Comparison of ENCODE assay signal across 10 cellular contexts in genomic region chr7:128737867-128738390, GRCh38. TPM values are rescaled to one million over a fixed set of nuclear protein-coding genes. Genes with fewer than 3 reads are reported as not detected.
A peak's percentile ranks its signal among the peaks of the same experiment; 100 is the strongest.
DNase-seq lines count a peak whose midpoint lies in the region; ATAC-seq and TF ChIP-seq lines count a peak whose summit lies in the region.
"Had no signal": no experiment of that assay in that cellular context is flagged by ENCODE, and none has a peak within 500 bp of the region (broad histone marks: within the 10 kb centered on the region; RNA-seq: fewer than 3 reads in every experiment).

No MANE protein-coding gene starts in this region.

- no peak overlapping the region for H3K27ac ChIP-seq in iPS-18a (ENCODE audit: low read length)
- H3K27ac ChIP-seq in tibial artery: peak overlapping the region; percentile 94 to 95

- H3K27me3 ChIP-seq in iPS-18a (ENCODE audit: control insufficient read depth, insufficient read depth, low read length) (peaks cover 9% of the 10 kb centered on the region), tibial artery (no peaks in the 10 kb centered on the region)

- intact Hi-C loops in tibial artery (cut with DNase I; ENCODE audit: low total_unique reads): loop anchor here (10.0 kb wide), 2 partner anchors 127 to 263 kb away; partner anchors contain the start of genes ATP6V1F and METTL2B

- H3K4me1 ChIP-seq in iPS-18a (ENCODE audit: control insufficient read depth, low read depth, low read length) (peaks cover 4% of the 10 kb centered on the region), tibial artery (peaks cover 4 to 36% (median 15%) of the 10 kb centered on the region in 4 donors)

- H3K9me3 Mint-ChIP-seq in activated naive CD4-positive, alpha-beta T cell treated with anti-CD3 and anti-CD28 coated beads, Interleukin-2, amount 50 U/mL, for 24 hours: no peaks in the 10 kb centered on the region
- no peaks in the 10 kb centered on the region for H3K9me3 Mint-ChIP-seq in activated naive CD4-positive, alpha-beta T cell treated with anti-CD3 and anti-CD28 coated beads, Interleukin-2, amount 50 U/mL, for 72 hours
- H3K9me3 Mint-ChIP-seq in WTC11: no peaks in the 10 kb centered on the region

- DNase-seq in activated naive CD4-positive, alpha-beta T cell treated with anti-CD3 and anti-CD28 coated beads, Interleukin-2, amount 50 U/mL, for 72 hours (ENCODE audit: low spot score in 2 of 2): no peak
- no peak for DNase-seq in WTC11 (ENCODE audit: low spot score)
- DNase-seq in tibial artery: no peak
- no peak for DNase-seq in T-helper 9 cell
- no peak for DNase-seq in OCI-M2 (lab: John Stamatoyannopoulos, UW; ENCODE audit: unreplicated experiment)
- DNase-seq in omental fat pad (ENCODE audit: low spot score): no peak

- H3K27me3 Mint-ChIP-seq in activated naive CD4-positive, alpha-beta T cell treated with anti-CD3 and anti-CD28 coated beads, Interleukin-2, amount 50 U/mL, for 24 hours: no peaks in the 10 kb centered on the region
- peaks cover 10% of the 10 kb centered on the region for H3K27me3 Mint-ChIP-seq in WTC11 (ENCODE audit: low read depth)

- peak overlapping the region; percentile 61 for H3K27ac Mint-ChIP-seq in activated naive CD4-positive, alpha-beta T cell treated with anti-CD3 and anti-CD28 coated beads, Interleukin-2, amount 50 U/mL, for 24 hours
- H3K27ac Mint-ChIP-seq in activated naive CD4-positive, alpha-beta T cell treated with anti-CD3 and anti-CD28 coated beads, Interleukin-2, amount 50 U/mL, for 72 hours: peak overlapping the region in 1 of 2 donors; percentile 97
- no peak overlapping the region for H3K27ac Mint-ChIP-seq in WTC11

- no peak for ATAC-seq in activated naive CD4-positive, alpha-beta T cell treated with anti-CD3 and anti-CD28 coated beads, Interleukin-2, amount 50 U/mL, for 72 hours
- ATAC-seq in WTC11 (no peak), omental fat pad (ENCODE audit: low FRiP score) (no peak)

- POLR2A ChIA-PET in WTC11 (lab: Charles Lee): interaction anchor here (0.6 to 1.8 kb wide), 2 partner anchors 94 to 248 kb away, joined by 3 to 6 read pairs; no protein-coding TSS in a partner anchor

- TF ChIP-seq CTCF in WTC11 (IDR thresholded peaks at IDR 0.05) (no peak), tibial artery (IDR thresholded peaks at IDR 0.05) (no peak), omental fat pad (IDR thresholded peaks at IDR 0.05) (no peak)

- H3K36me3 ChIP-seq in iPS-18a (ENCODE audit: control insufficient read depth, low read depth, low read length) (no peaks in the 10 kb centered on the region), tibial artery (no peaks in the 10 kb centered on the region)

- peak overlapping the region; percentile 73 for H3K9ac ChIP-seq in iPS-18a (ENCODE audit: low read length)

- H3K4me3 Mint-ChIP-seq in activated naive CD4-positive, alpha-beta T cell treated with anti-CD3 and anti-CD28 coated beads, Interleukin-2, amount 50 U/mL, for 24 hours: peak overlapping the region; percentile 99
- H3K4me3 Mint-ChIP-seq in WTC11: peak overlapping the region; percentile 98

- H3K36me3 Mint-ChIP-seq in activated naive CD4-positive, alpha-beta T cell treated with anti-CD3 and anti-CD28 coated beads, Interleukin-2, amount 50 U/mL, for 24 hours: no peaks in the 10 kb centered on the region
- peaks cover 6 to 10% of the 10 kb centered on the region in 2 donors for H3K36me3 Mint-ChIP-seq in activated naive CD4-positive, alpha-beta T cell treated with anti-CD3 and anti-CD28 coated beads, Interleukin-2, amount 50 U/mL, for 72 hours
- H3K36me3 Mint-ChIP-seq in WTC11: 0 out of 2 replicates have a peak, but pooled peaks cover 3% of the 10 kb centered on the region

- CTCF ChIA-PET in WTC11 (lab: Charles Lee): interaction anchor here (0.9 to 2.5 kb wide), 4 partner anchors 41 to 357 kb away, joined by 3 to 10 read pairs (median 6); no protein-coding TSS in a partner anchor

- H3K4me1 Mint-ChIP-seq in activated naive CD4-positive, alpha-beta T cell treated with anti-CD3 and anti-CD28 coated beads, Interleukin-2, amount 50 U/mL, for 24 hours: peaks cover 36% of the 10 kb centered on the region
- H3K4me1 Mint-ChIP-seq in WTC11: peaks cover 22% of the 10 kb centered on the region

- no peaks in the 10 kb centered on the region for H3K9me3 ChIP-seq in iPS-18a (ENCODE audit: control insufficient read depth, low read depth, low read length)
- H3K9me3 ChIP-seq in tibial artery: no peaks in the 10 kb centered on the region

- no peak overlapping the region for H3K4me3 ChIP-seq in iPS-18a (ENCODE audit: low read length)
- no peak overlapping the region for H3K4me3 ChIP-seq in tibial artery

TF ChIP-seq in WTC11, 78 proteins besides CTCF, POLR2A, EP300 and RAD21 (continues in another document):
- TF ChIP-seq FOXK1 (CRISPR knock-in tag; IDR thresholded peaks at IDR 0.05) (no peak), ZNF138 (CRISPR knock-in tag; conservative IDR thresholded peaks at IDR 0.05) (no peak), TCF7 (CRISPR knock-in tag; IDR thresholded peaks at IDR 0.05; ENCODE audit: low read depth) (no peak), GRHL2 (CRISPR knock-in tag; IDR thresholded peaks at IDR 0.05; ENCODE audit: insufficient replicate concordance, severe bottlenecking) (no peak), KAT7 (CRISPR knock-in tag; IDR thresholded peaks at IDR 0.05; ENCODE audit: borderline replicate concordance) (no peak), MYBL2 (CRISPR knock-in tag; IDR thresholded peaks at IDR 0.05) (no peak), ZNF219 (CRISPR knock-in tag; IDR thresholded peaks at IDR 0.05; ENCODE audit: borderline replicate concordance) (no peak)
- TF ChIP-seq, protein P1, sequence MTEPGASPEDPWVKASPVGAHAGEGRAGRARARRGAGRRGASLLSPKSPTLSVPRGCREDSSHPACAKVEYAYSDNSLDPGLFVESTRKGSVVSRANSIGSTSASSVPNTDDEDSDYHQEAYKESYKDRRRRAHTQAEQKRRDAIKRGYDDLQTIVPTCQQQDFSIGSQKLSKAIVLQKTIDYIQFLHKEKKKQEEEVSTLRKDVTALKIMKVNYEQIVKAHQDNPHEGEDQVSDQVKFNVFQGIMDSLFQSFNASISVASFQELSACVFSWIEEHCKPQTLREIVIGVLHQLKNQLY (CRISPR knock-in tag; IDR thresholded peaks at IDR 0.05): no peak
- TF ChIP-seq, protein P2, sequence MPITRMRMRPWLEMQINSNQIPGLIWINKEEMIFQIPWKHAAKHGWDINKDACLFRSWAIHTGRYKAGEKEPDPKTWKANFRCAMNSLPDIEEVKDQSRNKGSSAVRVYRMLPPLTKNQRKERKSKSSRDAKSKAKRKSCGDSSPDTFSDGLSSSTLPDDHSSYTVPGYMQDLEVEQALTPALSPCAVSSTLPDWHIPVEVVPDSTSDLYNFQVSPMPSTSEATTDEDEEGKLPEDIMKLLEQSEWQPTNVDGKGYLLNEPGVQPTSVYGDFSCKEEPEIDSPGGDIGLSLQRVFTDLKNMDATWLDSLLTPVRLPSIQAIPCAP (CRISPR knock-in tag; IDR thresholded peaks at IDR 0.05): no peak
- TF ChIP-seq, protein P3, sequence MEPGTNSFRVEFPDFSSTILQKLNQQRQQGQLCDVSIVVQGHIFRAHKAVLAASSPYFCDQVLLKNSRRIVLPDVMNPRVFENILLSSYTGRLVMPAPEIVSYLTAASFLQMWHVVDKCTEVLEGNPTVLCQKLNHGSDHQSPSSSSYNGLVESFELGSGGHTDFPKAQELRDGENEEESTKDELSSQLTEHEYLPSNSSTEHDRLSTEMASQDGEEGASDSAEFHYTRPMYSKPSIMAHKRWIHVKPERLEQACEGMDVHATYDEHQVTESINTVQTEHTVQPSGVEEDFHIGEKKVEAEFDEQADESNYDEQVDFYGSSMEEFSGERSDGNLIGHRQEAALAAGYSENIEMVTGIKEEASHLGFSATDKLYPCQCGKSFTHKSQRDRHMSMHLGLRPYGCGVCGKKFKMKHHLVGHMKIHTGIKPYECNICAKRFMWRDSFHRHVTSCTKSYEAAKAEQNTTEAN (CRISPR knock-in tag; IDR thresholded peaks at IDR 0.05): no peak
- TF ChIP-seq, protein P4, sequence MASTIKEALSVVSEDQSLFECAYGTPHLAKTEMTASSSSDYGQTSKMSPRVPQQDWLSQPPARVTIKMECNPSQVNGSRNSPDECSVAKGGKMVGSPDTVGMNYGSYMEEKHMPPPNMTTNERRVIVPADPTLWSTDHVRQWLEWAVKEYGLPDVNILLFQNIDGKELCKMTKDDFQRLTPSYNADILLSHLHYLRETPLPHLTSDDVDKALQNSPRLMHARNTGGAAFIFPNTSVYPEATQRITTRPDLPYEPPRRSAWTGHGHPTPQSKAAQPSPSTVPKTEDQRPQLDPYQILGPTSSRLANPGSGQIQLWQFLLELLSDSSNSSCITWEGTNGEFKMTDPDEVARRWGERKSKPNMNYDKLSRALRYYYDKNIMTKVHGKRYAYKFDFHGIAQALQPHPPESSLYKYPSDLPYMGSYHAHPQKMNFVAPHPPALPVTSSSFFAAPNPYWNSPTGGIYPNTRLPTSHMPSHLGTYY (CRISPR knock-in tag; IDR thresholded peaks at IDR 0.05): no peak
- TF ChIP-seq, protein P5, sequence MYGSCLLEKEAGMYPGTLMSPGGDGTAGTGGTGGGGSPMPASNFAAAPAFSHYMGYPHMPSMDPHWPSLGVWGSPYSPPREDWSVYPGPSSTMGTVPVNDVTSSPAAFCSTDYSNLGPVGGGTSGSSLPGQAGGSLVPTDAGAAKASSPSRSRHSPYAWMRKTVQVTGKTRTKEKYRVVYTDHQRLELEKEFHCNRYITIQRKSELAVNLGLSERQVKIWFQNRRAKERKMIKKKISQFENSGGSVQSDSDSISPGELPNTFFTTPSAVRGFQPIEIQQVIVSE (CRISPR knock-in tag; IDR thresholded peaks at IDR 0.05; ENCODE audit: borderline replicate concordance): no peak

RNA-seq across cellular contexts. Expression of gene CALU, which starts 1.2 kb away (rescaled TPM):
- 10 to 100 TPM; 28.6 to 48.9 TPM for total RNA-seq in activated naive CD4-positive, alpha-beta T cell treated with anti-CD3 and anti-CD28 coated beads, Interleukin-2, amount 50 U/mL, for 72 hours
- total RNA-seq in WTC11 (2021) (150 to 163 TPM (median 159 TPM) in 3 replicates), omental fat pad (100 to 1,000 TPM; 107 to 132 (median 128) TPM)

RNA-seq across cellular contexts. Expression of gene OPN1SW, which starts 37.7 kb away (rescaled TPM):
- total RNA-seq in activated naive CD4-positive, alpha-beta T cell treated with anti-CD3 and anti-CD28 coated beads, Interleukin-2, amount 50 U/mL, for 72 hours: not detected
- total RNA-seq in WTC11 (2021) (not detected in 3 replicates), omental fat pad (not detected)
- total RNA-seq: left colon, urinary bladder had no signal

RNA-seq across cellular contexts. Expression of gene CCDC136, which starts 53.8 kb away (rescaled TPM):
- total RNA-seq in activated naive CD4-positive, alpha-beta T cell treated with anti-CD3 and anti-CD28 coated beads, Interleukin-2, amount 50 U/mL, for 72 hours: 10 to 100 TPM in 1 of 2 donors, 1 to 10 TPM in 1; 6.7 to 20.3 TPM
- total RNA-seq in WTC11 (2021): 47.4 to 51.0 TPM (median 49.5 TPM) in 3 replicates
- total RNA-seq in omental fat pad: 10 to 100 TPM in 1 of 4 donors, 1 to 10 TPM in 3; 1.7 to 27.9 (median 2.7) TPM
